In genomic region chr6:1498491-1499113, GRCh38 we compare ENCODE assay signal across 1 cellular context.
A peak's percentile ranks its signal among the peaks of the same experiment; 100 is the strongest.
TF ChIP-seq lines count a peak whose summit lies in the region.

No MANE protein-coding gene starts in this region.

TF ChIP-seq in HEK293, 187 proteins besides CTCF, POLR2A, EP300 and RAD21 (continued from another document):
- TF ChIP-seq ZNF654 (tag by site-specific recombination; IDR thresholded peaks at IDR 0.05; ENCODE audit: low read depth) = peak; percentile 31
- peak; percentile 45; the same call in 1 of the 2 replicates for TF ChIP-seq ZFHX2 (tag by site-specific recombination; conservative IDR thresholded peaks at IDR 0.05)
- no peak for TF ChIP-seq ZNF23 (tag by site-specific recombination; IDR thresholded peaks at IDR 0.05; ENCODE audit: borderline replicate concordance)
- no peak for TF ChIP-seq ZNF239 (tag by site-specific recombination; IDR thresholded peaks at IDR 0.05)
- TF ChIP-seq GLI4 (tag by site-specific recombination; IDR thresholded peaks at IDR 0.05) = no peak
- TF ChIP-seq ZSCAN23 (tag by site-specific recombination; IDR thresholded peaks at IDR 0.05) = no peak
